ENCODE assay signal across 9 cellular contexts in the genomic region with DNA sequence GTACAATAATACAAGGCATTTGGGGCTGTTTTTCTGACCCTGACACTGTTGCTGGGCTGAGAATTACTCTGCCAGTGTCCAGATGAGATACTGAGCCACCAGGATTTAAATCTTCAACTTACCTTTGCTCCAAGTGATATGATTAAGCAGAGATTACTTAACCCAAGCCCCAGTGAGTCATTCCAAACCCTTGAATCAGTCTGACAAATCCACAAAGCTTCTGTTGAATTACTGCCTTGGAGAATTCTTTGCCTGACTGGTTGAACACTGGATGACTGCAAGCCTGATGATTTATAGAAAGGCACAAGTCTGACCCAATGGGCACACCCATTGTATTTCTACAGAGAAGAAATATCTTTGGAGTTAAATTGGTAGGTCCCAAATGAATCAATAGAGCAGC.
A peak's percentile ranks its signal among the peaks of the same experiment; 100 is the strongest.
DNase-seq lines count a peak whose midpoint lies in the region; TF ChIP-seq lines count a peak whose summit lies in the region.
"Had no signal": no experiment of that assay in that cellular context is flagged by ENCODE, and none has a peak within 500 bp of the region (broad histone marks: within the 10 kb centered on the region; RNA-seq: fewer than 3 reads in every experiment).

No MANE protein-coding gene starts in this region.

- H3K4me3 ChIP-seq in epithelial cell of proximal tubule (ENCODE audit: low read depth, low read length), result no peak overlapping the region

- TF ChIP-seq CTCF in epithelial cell of proximal tubule (conservative IDR thresholded peaks at IDR 0.05; ENCODE audit: low read depth, low read length), result no peak

- DNase-seq in EL (peak; percentile 98), NCI-H82 (lab: John Stamatoyannopoulos, UW) (peak; percentile 79), epithelial cell of proximal tubule (ENCODE audit: low read depth) (peak; percentile 98), renal cortical epithelial cell (ENCODE audit: low read depth) (peak; percentile 100), NCI-H2107 treated with DMSO at 0.1 percent for 48 hours (lab: John Stamatoyannopoulos, UW; ENCODE audit: unreplicated experiment) (no peak), occipital lobe (lab: John Stamatoyannopoulos, UW) (no peak), NCI-H2081 (lab: John Stamatoyannopoulos, UW) (no peak), NCI-H774 (lab: John Stamatoyannopoulos, UW) (no peak)
- DNase-seq: Karpas-422 had no signal

Comparison
In these comparisons a context has a peak if more than half of its experiments do, and no peak if none do; other contexts are left out.
1. DNase-seq: peak in EL (single experiment), NCI-H82 (single experiment), epithelial cell of proximal tubule (single experiment) and renal cortical epithelial cell (single experiment); none in NCI-H2107 treated with DMSO at 0.1 percent for 48 hours (single experiment), occipital lobe (single experiment), NCI-H2081 (0 of 2) and NCI-H774 (single experiment).